ENCODE assay signal across 26 cellular contexts in the genomic region with DNA sequence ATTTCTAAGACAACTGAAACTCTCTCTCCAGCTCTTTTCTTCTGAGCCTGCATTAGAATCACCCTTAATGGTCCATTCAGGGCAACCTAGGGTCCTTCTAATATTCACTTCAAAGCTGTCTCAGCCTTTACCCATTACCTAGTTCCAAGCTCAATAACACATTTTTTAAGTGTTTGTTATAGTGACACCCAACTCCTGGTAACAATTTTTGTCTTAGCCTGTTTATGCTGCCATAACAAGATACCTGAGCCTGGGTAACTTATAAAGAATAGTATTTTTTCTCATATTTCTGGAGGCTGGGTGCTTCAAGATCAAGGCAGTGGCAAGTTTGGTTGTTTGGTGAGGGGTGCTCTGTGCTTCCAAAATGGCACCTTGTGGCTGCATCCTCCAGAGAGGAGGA.
DNase-seq lines count a peak whose midpoint lies in the region; ATAC-seq, FAIRE-seq and TF ChIP-seq lines count a peak whose summit lies in the region.
"Had no signal": no experiment of that assay in that cellular context is flagged by ENCODE, and none has a peak within 500 bp of the region (broad histone marks: within the 10 kb centered on the region; RNA-seq: fewer than 3 reads in every experiment).

No MANE protein-coding gene starts in this region.

- H3K9me1 ChIP-seq in IMR-90 (ENCODE audit: insufficient read depth, low read length) (no peaks in the 10 kb centered on the region), K562 (ENCODE audit: control insufficient read depth, insufficient read depth, low read length) (no peaks in the 10 kb centered on the region)

- no peak overlapping the region for H3K9ac ChIP-seq in IMR-90 (ENCODE audit: low read depth, low read length)
- no peak overlapping the region for H3K9ac ChIP-seq in K562 (ENCODE audit: insufficient read depth in 1 of 2, low read depth in 2 of 2, low read length in 2 of 2)
- H3K9ac ChIP-seq: BLaER1 had no signal

- H2BK120ac ChIP-seq in IMR-90 (ENCODE audit: low read depth, low read length): no peak overlapping the region

- TF ChIP-seq EP300 in K562 (IDR thresholded peaks at IDR 0.05; ENCODE audit: low read length): no peak

- no peak overlapping the region; a peak in 1 of 4 replicates for H4K8ac ChIP-seq in IMR-90 (ENCODE audit: low read depth in 2 of 2, low read length in 2 of 2)

- TF ChIP-seq RAD21 in IMR-90 (IDR thresholded peaks at IDR 0.05; ENCODE audit: low read length) (no peak), K562 (CRISPR knock-in tag; conservative IDR thresholded peaks at IDR 0.05 in 1 of 2, IDR thresholded peaks at IDR 0.05 in 1 of 2) (no peak)

- H4K91ac ChIP-seq in IMR-90 (ENCODE audit: insufficient read depth, low read depth, low read length): no peak overlapping the region

- H3K4me2 ChIP-seq in IMR-90 (ENCODE audit: low read depth, low read length) (no peak overlapping the region), K562 (ENCODE audit: insufficient read depth, low read length) (no peak overlapping the region)
- H3K4me2 ChIP-seq: BLaER1 had no signal

- no peak for ATAC-seq in IMR-90 (ENCODE audit: low read depth)
- ATAC-seq in K562: no peak
- ATAC-seq: GM12878 had no signal

- H3K4me3 ChIP-seq in HEK293 (ENCODE audit: low read depth, low read length) (no peak overlapping the region), IMR-90 (ENCODE audit: insufficient read depth, low read depth, low read length) (no peak overlapping the region), K562 (no peak overlapping the region)
- H3K4me3 ChIP-seq: BLaER1, GM12878 had no signal

- H2BK20ac ChIP-seq in IMR-90 (ENCODE audit: low read depth, low read length): no peak overlapping the region

- H3K79me1 ChIP-seq in IMR-90 (ENCODE audit: low read depth in 1 of 2, low read length in 2 of 2): no peaks in the 10 kb centered on the region

- H3K27ac ChIP-seq in HEK293 (ENCODE audit: extremely low read depth, low read depth, low read length) (no peak overlapping the region), IMR-90 (ENCODE audit: insufficient read depth, low read length) (peak overlapping the region; percentile 35; the same call in 1 of the 2 replicates), K562 (ENCODE audit: extremely low read depth, low read depth, low read length) (no peak overlapping the region)
- H3K27ac ChIP-seq: BLaER1 had no signal

- no peak overlapping the region for H2AK5ac ChIP-seq in IMR-90 (ENCODE audit: low read depth, low read length)

- TF ChIP-seq CTCF in HEK293 (tag by site-specific recombination; IDR thresholded peaks at IDR 0.05) (no peak), IMR-90 (conservative IDR thresholded peaks at IDR 0.05; ENCODE audit: low read depth, low read length) (no peak), K562 (IDR thresholded peaks at IDR 0.05 in 2 of 3, conservative IDR thresholded peaks at IDR 0.05 in 1 of 3; ENCODE audit: insufficient read depth in 2 of 3, low read depth in 1 of 3, low read length in 3 of 3) (no peak)

- H3K4ac ChIP-seq in IMR-90 (ENCODE audit: low read depth, low read length): no peak overlapping the region

- H3K18ac ChIP-seq in IMR-90 (ENCODE audit: low read depth, low read length): peak overlapping the region; percentile 81; the same call in 1 of the 2 replicates

- no peak for FAIRE-seq in K562 (lab: Jason Lieb, UNC)
- FAIRE-seq: A204.1, GM12878, GM12892, GM18507 had no signal

- peak overlapping the region; percentile 88; the same call in 1 of the 2 replicates for H4K5ac ChIP-seq in IMR-90 (ENCODE audit: low read depth, low read length)

- dilution Hi-C loops in IMR-90 (cut with HindIII; ENCODE audit: low sequenced_read_pairs, unreplicated experiment): no loop called here

- no peak overlapping the region for H3K23ac ChIP-seq in IMR-90 (ENCODE audit: low read depth, low read length)

- H3K36me3 ChIP-seq in HEK293 (ENCODE audit: control insufficient read depth in 2 of 2, insufficient read depth in 1 of 2, low read length in 2 of 2) (no peaks in the 10 kb centered on the region), IMR-90 (ENCODE audit: control insufficient read depth, insufficient read depth, low read length) (no peaks in the 10 kb centered on the region), K562 (ENCODE audit: control insufficient read depth, insufficient read depth, low read length) (no peaks in the 10 kb centered on the region)
- H3K36me3 ChIP-seq: BE2C, BLaER1 had no signal

- intact Hi-C loops in IMR-90 (cut with micrococcal nuclease): no loop called here
- intact Hi-C loops in K562 (cut with micrococcal nuclease): no loop called here

- no peak overlapping the region for H3K56ac ChIP-seq in IMR-90 (ENCODE audit: extremely low read depth, insufficient read depth, low read length)

- no peaks in the 10 kb centered on the region for H3K27me3 ChIP-seq in IMR-90 (ENCODE audit: control insufficient read depth, insufficient read depth, low read length)
- no peaks in the 10 kb centered on the region for H3K27me3 ChIP-seq in K562 (ENCODE audit: control insufficient read depth in 2 of 2, insufficient read depth in 2 of 2, low read length in 2 of 2)
- H3K27me3 ChIP-seq: BE2C, BLaER1 had no signal

- H2AK9ac ChIP-seq in IMR-90 (replicated peaks; ENCODE audit: low read depth, low read length, poor library complexity): no peak overlapping the region

- H2AFZ ChIP-seq in IMR-90 (replicated peaks; ENCODE audit: low read length, poor library complexity): no peak overlapping the region
- H2AFZ ChIP-seq in K562 (ENCODE audit: low read depth, low read length): no peak overlapping the region

- no peaks in the 10 kb centered on the region for H3K79me2 ChIP-seq in K562 (ENCODE audit: control insufficient read depth, insufficient read depth, low read length)

- H4K20me1 ChIP-seq in IMR-90 (ENCODE audit: insufficient read depth, low read length): no peaks in the 10 kb centered on the region
- no peaks in the 10 kb centered on the region for H4K20me1 ChIP-seq in K562 (replicated peaks; ENCODE audit: control insufficient read depth, insufficient read depth, low read length)
- H4K20me1 ChIP-seq: BLaER1 had no signal

- no TSS peak for BruUV-seq in IMR-90 (replicated peaks; lab: Mats Ljungman, UMichigan)
- no TSS peak for BruUV-seq in K562 (replicated peaks; lab: Mats Ljungman, UMichigan)

- TF ChIP-seq POLR2A in IMR-90 (IDR thresholded peaks at IDR 0.05; ENCODE audit: low read depth, low read length): no peak
- TF ChIP-seq POLR2A in K562 (conservative IDR thresholded peaks at IDR 0.05): no peak

- CTCF ChIA-PET in HEK293 (lab: Yijun Ruan, JAX): interaction anchor here (0.7 kb wide), 1 partner anchor 27 kb away, joined by 3 read pairs; no protein-coding TSS in a partner anchor
- CTCF ChIA-PET in IMR-90 (lab: Yijun Ruan, JAX): no interaction called here
- CTCF ChIA-PET in K562 (lab: Yijun Ruan, JAX; ENCODE audit: low intra/inter-chr PET ratio): no interaction called here

- DNase-seq in IMR-90 (no peak), K562 (ENCODE audit: extremely low read depth in 1 of 4, low spot score in 3 of 4) (no peak), NOMO-1 (lab: John Stamatoyannopoulos, UW; ENCODE audit: unreplicated experiment in 2 of 2) (no peak), NCI-H524 treated with DMSO at 0.1 percent for 48 hours (lab: John Stamatoyannopoulos, UW) (no peak), SW480 (ENCODE audit: low spot score) (no peak)
- DNase-seq: 8988T; ACHN; BE2C; C1 segment of cervical spinal cord; CD4-positive, alpha-beta memory T cell; CD4-positive, CD25-positive, alpha-beta regulatory T cell; CD8-positive, alpha-beta memory T cell; COR-L47; DMS 273 treated with DMSO at 0.1 percent for 48 hours; DMS153; DMS53; DMS79; DND-41; EL; GDM1 had no signal

- no peak overlapping the region for H2BK15ac ChIP-seq in IMR-90 (ENCODE audit: low read depth, low read length)

- H3K4me1 ChIP-seq in HEK293 (ENCODE audit: control insufficient read depth, insufficient read depth, low read length) (peaks cover 3% of the 10 kb centered on the region; the same call in 1 of the 2 replicates), IMR-90 (ENCODE audit: control insufficient read depth, insufficient read depth, low read length) (peaks cover 10% of the 10 kb centered on the region), K562 (replicated peaks in 1 of 2; ENCODE audit: control insufficient read depth in 2 of 2, insufficient read depth in 2 of 2, low read length in 2 of 2) (no peaks in the 10 kb centered on the region)
- H3K4me1 ChIP-seq: BE2C, BLaER1 had no signal

- POLR2A ChIA-PET in HEK293 (lab: Yijun Ruan, JAX) (no interaction called here), IMR-90 (lab: Charles Lee; ENCODE audit: unreplicated experiment) (no interaction called here), K562 (lab: Yijun Ruan, JAX) (no interaction called here)

- no peak overlapping the region for H3K14ac ChIP-seq in IMR-90 (replicated peaks; ENCODE audit: low read depth, low read length)

- H3K9me3 ChIP-seq in HEK293 (ENCODE audit: control insufficient read depth, insufficient read depth, low read depth, low read length): no peaks in the 10 kb centered on the region
- H3K9me3 ChIP-seq in IMR-90 (ENCODE audit: control insufficient read depth, insufficient read depth, low read length): peaks cover 4% of the 10 kb centered on the region; the same call in 1 of the 2 replicates
- no peaks in the 10 kb centered on the region for H3K9me3 ChIP-seq in K562 (replicated peaks; ENCODE audit: control insufficient read depth, insufficient read depth, low read depth, low read length)
- H3K9me3 ChIP-seq: BE2C had no signal

- no peak overlapping the region for H2BK5ac ChIP-seq in IMR-90 (ENCODE audit: low read depth, low read length, poor library complexity, severe bottlenecking)

- in situ Hi-C loops in IMR-90 (cut with MboI; ENCODE audit: low sequenced_read_pairs): no loop called here
- in situ Hi-C loops in K562 (cut with MboI): no loop called here

TF ChIP-seq in HEK293, 187 proteins besides CTCF, POLR2A, EP300 and RAD21 (continues in another document):
- TF ChIP-seq ZNF140 (tag by site-specific recombination; IDR thresholded peaks at IDR 0.05): no peak

TF ChIP-seq in IMR-90, 13 proteins besides CTCF, POLR2A, EP300 and RAD21 (continues in another document):
- TF ChIP-seq BHLHE40 (IDR thresholded peaks at IDR 0.05; ENCODE audit: low read depth, low read length) (no peak), CEBPB (IDR thresholded peaks at IDR 0.05; ENCODE audit: low read depth, low read length) (no peak), MAZ (IDR thresholded peaks at IDR 0.05; ENCODE audit: borderline replicate concordance, low read depth, low read length) (no peak), MAFK (IDR thresholded peaks at IDR 0.05; ENCODE audit: low read depth, low read length) (no peak)

TF ChIP-seq in K562, 482 proteins besides CTCF, POLR2A, EP300 and RAD21:
- TF ChIP-seq ZNF707 (CRISPR knock-in tag; conservative IDR thresholded peaks at IDR 0.05): peak; percentile 59; the same call in 1 of the 2 replicates
- no peak for TF ChIP-seq MTA2 (IDR thresholded peaks at IDR 0.05; ENCODE audit: low read depth)

Comparison
In these comparisons a context has a peak if more than half of its experiments do, and no peak if none do; other contexts are left out.
1. Of the 44 proteins assayed by ChIP-seq in both K562 and HEK293: peak only in K562: none; only in HEK293: none; in both: ZNF707; in neither: 43.